In the genomic region with DNA sequence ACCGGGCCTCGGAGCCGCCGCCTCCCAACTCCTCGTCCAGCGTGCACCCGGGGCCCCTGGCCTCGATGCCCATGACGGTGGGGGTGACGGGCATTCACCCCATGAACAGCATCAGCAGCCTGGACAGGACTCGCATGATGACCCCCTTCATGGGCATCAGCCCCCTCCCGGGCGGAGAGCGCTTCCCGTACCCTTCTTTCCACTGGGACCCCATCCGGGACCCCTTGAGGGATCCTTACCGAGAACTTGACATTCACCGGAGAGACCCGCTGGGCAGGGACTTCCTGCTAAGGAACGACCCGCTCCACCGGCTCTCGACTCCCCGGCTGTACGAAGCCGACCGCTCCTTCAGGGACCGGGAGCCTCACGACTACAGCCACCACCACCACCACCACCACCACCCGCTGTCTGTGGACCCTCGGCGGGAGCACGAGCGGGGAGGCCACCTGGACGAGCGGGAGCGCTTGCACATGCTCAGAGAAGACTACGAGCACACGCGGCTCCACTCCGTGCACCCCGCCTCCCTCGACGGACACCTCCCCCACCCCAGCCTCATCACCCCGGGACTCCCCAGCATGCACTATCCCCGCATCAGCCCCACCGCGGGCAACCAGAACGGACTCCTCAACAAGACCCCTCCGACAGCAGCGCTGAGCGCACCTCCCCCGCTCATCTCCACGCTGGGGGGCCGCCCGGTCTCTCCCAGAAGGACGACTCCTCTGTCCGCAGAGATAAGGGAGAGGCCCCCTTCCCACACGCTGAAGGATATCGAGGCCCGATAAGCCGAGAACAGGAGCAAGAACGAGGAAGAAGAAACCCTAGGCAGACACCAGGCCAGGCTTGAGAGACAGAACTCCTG, we compare ENCODE assay signal across 1 cellular context.
TF ChIP-seq lines count a peak whose summit lies in the region.

No MANE protein-coding gene starts in this region.

TF ChIP-seq in GM23338, 12 proteins besides CTCF, POLR2A, EP300 and RAD21:
- TF ChIP-seq, protein P1, sequence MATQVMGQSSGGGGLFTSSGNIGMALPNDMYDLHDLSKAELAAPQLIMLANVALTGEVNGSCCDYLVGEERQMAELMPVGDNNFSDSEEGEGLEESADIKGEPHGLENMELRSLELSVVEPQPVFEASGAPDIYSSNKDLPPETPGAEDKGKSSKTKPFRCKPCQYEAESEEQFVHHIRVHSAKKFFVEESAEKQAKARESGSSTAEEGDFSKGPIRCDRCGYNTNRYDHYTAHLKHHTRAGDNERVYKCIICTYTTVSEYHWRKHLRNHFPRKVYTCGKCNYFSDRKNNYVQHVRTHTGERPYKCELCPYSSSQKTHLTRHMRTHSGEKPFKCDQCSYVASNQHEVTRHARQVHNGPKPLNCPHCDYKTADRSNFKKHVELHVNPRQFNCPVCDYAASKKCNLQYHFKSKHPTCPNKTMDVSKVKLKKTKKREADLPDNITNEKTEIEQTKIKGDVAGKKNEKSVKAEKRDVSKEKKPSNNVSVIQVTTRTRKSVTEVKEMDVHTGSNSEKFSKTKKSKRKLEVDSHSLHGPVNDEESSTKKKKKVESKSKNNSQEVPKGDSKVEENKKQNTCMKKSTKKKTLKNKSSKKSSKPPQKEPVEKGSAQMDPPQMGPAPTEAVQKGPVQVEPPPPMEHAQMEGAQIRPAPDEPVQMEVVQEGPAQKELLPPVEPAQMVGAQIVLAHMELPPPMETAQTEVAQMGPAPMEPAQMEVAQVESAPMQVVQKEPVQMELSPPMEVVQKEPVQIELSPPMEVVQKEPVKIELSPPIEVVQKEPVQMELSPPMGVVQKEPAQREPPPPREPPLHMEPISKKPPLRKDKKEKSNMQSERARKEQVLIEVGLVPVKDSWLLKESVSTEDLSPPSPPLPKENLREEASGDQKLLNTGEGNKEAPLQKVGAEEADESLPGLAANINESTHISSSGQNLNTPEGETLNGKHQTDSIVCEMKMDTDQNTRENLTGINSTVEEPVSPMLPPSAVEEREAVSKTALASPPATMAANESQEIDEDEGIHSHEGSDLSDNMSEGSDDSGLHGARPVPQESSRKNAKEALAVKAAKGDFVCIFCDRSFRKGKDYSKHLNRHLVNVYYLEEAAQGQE (IDR thresholded peaks at IDR 0.05; ENCODE audit: unreplicated experiment) = no peak
- TF ChIP-seq ZNF331 (CRISPR knock-in tag; IDR thresholded peaks at IDR 0.05; ENCODE audit: low read depth) (no peak), JUNB (IDR thresholded peaks at IDR 0.05; ENCODE audit: unreplicated experiment) (no peak), STAT1 (IDR thresholded peaks at IDR 0.05; ENCODE audit: unreplicated experiment) (no peak), EZH2 (IDR thresholded peaks at IDR 0.05; ENCODE audit: low read depth, unreplicated experiment) (no peak), CREB1 (CRISPR knock-in tag; IDR thresholded peaks at IDR 0.05; ENCODE audit: low read depth) (no peak), EZH2phosphoT487 (IDR thresholded peaks at IDR 0.05; ENCODE audit: unreplicated experiment) (no peak), POLR2AphosphoS5 (IDR thresholded peaks at IDR 0.05; ENCODE audit: low read depth) (no peak), ZNF114 (CRISPR knock-in tag; IDR thresholded peaks at IDR 0.05) (no peak), NANOG (IDR thresholded peaks at IDR 0.05; ENCODE audit: borderline replicate concordance) (no peak)
- TF ChIP-seq, protein P2, sequence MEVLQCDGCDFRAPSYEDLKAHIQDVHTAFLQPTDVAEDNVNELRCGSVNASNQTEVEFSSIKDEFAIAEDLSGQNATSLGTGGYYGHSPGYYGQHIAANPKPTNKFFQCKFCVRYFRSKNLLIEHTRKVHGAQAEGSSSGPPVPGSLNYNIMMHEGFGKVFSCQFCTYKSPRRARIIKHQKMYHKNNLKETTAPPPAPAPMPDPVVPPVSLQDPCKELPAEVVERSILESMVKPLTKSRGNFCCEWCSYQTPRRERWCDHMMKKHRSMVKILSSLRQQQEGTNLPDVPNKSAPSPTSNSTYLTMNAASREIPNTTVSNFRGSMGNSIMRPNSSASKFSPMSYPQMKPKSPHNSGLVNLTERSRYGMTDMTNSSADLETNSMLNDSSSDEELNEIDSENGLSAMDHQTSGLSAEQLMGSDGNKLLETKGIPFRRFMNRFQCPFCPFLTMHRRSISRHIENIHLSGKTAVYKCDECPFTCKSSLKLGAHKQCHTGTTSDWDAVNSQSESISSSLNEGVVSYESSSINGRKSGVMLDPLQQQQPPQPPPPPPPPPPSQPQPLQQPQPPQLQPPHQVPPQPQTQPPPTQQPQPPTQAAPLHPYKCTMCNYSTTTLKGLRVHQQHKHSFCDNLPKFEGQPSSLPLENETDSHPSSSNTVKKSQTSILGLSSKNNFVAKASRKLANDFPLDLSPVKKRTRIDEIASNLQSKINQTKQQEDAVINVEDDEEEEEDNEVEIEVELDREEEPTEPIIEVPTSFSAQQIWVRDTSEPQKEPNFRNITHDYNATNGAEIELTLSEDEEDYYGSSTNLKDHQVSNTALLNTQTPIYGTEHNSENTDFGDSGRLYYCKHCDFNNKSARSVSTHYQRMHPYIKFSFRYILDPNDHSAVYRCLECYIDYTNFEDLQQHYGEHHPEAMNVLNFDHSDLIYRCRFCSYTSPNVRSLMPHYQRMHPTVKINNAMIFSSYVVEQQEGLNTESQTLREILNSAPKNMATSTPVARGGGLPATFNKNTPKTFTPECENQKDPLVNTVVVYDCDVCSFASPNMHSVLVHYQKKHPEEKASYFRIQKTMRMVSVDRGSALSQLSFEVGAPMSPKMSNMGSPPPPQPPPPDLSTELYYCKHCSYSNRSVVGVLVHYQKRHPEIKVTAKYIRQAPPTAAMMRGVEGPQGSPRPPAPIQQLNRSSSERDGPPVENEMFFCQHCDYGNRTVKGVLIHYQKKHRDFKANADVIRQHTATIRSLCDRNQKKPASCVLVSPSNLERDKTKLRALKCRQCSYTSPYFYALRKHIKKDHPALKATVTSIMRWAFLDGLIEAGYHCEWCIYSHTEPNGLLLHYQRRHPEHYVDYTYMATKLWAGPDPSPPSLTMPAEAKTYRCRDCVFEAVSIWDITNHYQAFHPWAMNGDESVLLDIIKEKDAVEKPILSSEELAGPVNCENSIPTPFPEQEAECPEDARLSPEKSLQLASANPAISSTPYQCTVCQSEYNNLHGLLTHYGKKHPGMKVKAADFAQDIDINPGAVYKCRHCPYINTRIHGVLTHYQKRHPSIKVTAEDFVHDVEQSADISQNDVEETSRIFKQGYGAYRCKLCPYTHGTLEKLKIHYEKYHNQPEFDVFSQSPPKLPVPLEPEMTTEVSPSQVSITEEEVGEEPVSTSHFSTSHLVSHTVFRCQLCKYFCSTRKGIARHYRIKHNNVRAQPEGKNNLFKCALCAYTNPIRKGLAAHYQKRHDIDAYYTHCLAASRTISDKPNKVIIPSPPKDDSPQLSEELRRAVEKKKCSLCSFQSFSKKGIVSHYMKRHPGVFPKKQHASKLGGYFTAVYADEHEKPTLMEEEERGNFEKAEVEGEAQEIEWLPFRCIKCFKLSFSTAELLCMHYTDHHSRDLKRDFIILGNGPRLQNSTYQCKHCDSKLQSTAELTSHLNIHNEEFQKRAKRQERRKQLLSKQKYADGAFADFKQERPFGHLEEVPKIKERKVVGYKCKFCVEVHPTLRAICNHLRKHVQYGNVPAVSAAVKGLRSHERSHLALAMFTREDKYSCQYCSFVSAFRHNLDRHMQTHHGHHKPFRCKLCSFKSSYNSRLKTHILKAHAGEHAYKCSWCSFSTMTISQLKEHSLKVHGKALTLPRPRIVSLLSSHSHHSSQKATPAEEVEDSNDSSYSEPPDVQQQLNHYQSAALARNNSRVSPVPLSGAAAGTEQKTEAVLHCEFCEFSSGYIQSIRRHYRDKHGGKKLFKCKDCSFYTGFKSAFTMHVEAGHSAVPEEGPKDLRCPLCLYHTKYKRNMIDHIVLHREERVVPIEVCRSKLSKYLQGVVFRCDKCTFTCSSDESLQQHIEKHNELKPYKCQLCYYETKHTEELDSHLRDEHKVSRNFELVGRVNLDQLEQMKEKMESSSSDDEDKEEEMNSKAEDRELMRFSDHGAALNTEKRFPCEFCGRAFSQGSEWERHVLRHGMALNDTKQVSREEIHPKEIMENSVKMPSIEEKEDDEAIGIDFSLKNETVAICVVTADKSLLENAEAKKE (CRISPR knock-in tag; IDR thresholded peaks at IDR 0.05) = no peak
- TF ChIP-seq, protein P3, sequence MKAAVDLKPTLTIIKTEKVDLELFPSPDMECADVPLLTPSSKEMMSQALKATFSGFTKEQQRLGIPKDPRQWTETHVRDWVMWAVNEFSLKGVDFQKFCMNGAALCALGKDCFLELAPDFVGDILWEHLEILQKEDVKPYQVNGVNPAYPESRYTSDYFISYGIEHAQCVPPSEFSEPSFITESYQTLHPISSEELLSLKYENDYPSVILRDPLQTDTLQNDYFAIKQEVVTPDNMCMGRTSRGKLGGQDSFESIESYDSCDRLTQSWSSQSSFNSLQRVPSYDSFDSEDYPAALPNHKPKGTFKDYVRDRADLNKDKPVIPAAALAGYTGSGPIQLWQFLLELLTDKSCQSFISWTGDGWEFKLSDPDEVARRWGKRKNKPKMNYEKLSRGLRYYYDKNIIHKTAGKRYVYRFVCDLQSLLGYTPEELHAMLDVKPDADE (IDR thresholded peaks at IDR 0.05) = no peak
